ENCODE assay signal across 8 cellular contexts in genomic region chr11:65417221-65417701, GRCh38. TPM values are rescaled to one million over a fixed set of nuclear protein-coding genes. Genes with fewer than 3 reads are reported as not detected.
DNase-seq lines count a peak whose midpoint lies in the region; ATAC-seq lines count a peak whose summit lies in the region.

No MANE protein-coding gene starts in this region.

- H3K36me3 ChIP-seq in BLaER1 (peaks cover 21% of the 10 kb centered on the region), KOPT-K1 (ENCODE audit: insufficient read depth, low read length) (peaks cover 11% of the 10 kb centered on the region; the same call in 1 of the 2 replicates), SJCRH30 (no peaks in the 10 kb centered on the region)

- no peak for ATAC-seq in stimulated activated naive B cell treated with anti-CD40 and anti-IgM and Interleukin-4, amounts not matched to agents 10 μg/mL and 1 μg/mL and 100 μg/mL, for 72 hours (replicated peaks)

- no peaks in the 10 kb centered on the region for H3K9me3 Mint-ChIP-seq in stimulated activated naive B cell treated with anti-CD40 and anti-IgM and Interleukin-4, amounts not matched to agents 10 μg/mL and 1 μg/mL and 100 μg/mL, for 72 hours

- 21 to 29% (median 23%) methylated on average over 10 of the region's 10 CpGs for WGBS in adipose tissue, 3 donors

- H3K27ac ChIP-seq in BLaER1: peak overlapping the region; percentile 99
- H3K27ac ChIP-seq in KOPT-K1 (ENCODE audit: low read depth, low read length, poor library complexity, severe bottlenecking): peak overlapping the region; percentile 99
- peak overlapping the region; percentile 98 for H3K27ac ChIP-seq in adipose tissue (ENCODE audit: low read depth, low read length)
- H3K27ac ChIP-seq in SJCRH30: no peak overlapping the region

- peak overlapping the region; percentile 99 for H3K9ac ChIP-seq in BLaER1

- no peaks in the 10 kb centered on the region for H3K27me3 Mint-ChIP-seq in stimulated activated naive B cell treated with anti-CD40 and anti-IgM and Interleukin-4, amounts not matched to agents 10 μg/mL and 1 μg/mL and 100 μg/mL, for 72 hours

- peak overlapping the region; percentile 90 for H3K4me3 ChIP-seq in BLaER1
- no peak overlapping the region for H3K4me3 ChIP-seq in SJCRH30

- H3K27me3 ChIP-seq in BLaER1 (no peaks in the 10 kb centered on the region), SJCRH30 (no peaks in the 10 kb centered on the region)

- DNase-seq in islet precursor cell (peak; percentile 75), A172 (ENCODE audit: low spot score) (no peak), HK-2 (ENCODE audit: unreplicated experiment) (no peak), SJCRH30 (no peak)
- DNase-seq in stimulated activated naive B cell treated with anti-CD40 and anti-IgM and Interleukin-4, amounts not matched to agents 10 μg/mL and 1 μg/mL and 100 μg/mL, for 72 hours: peak; percentile 39

- no peaks in the 10 kb centered on the region for H4K20me1 ChIP-seq in BLaER1

- peaks cover 87% of the 10 kb centered on the region for H3K4me1 ChIP-seq in BLaER1
- peaks cover 54% of the 10 kb centered on the region for H3K4me1 ChIP-seq in SJCRH30

- H3K4me3 Mint-ChIP-seq in stimulated activated naive B cell treated with anti-CD40 and anti-IgM and Interleukin-4, amounts not matched to agents 10 μg/mL and 1 μg/mL and 100 μg/mL, for 72 hours: peak overlapping the region; percentile 84 to 96

- peak overlapping the region; percentile 94 for H3K4me2 ChIP-seq in BLaER1

- H3K4me1 Mint-ChIP-seq in stimulated activated naive B cell treated with anti-CD40 and anti-IgM and Interleukin-4, amounts not matched to agents 10 μg/mL and 1 μg/mL and 100 μg/mL, for 72 hours: peaks cover 46 to 73% of the 10 kb centered on the region in 2 donors

- peaks cover 10 to 14% of the 10 kb centered on the region in 2 donors for H3K36me3 Mint-ChIP-seq in stimulated activated naive B cell treated with anti-CD40 and anti-IgM and Interleukin-4, amounts not matched to agents 10 μg/mL and 1 μg/mL and 100 μg/mL, for 72 hours

- H3K9me3 ChIP-seq in BLaER1 (no peaks in the 10 kb centered on the region), KOPT-K1 (ENCODE audit: insufficient read depth, low read length, poor library complexity, severe bottlenecking) (no peaks in the 10 kb centered on the region), SJCRH30 (replicated peaks) (no peaks in the 10 kb centered on the region)

- H3K27ac Mint-ChIP-seq in stimulated activated naive B cell treated with anti-CD40 and anti-IgM and Interleukin-4, amounts not matched to agents 10 μg/mL and 1 μg/mL and 100 μg/mL, for 72 hours: peak overlapping the region; percentile 100

RNA-seq across cellular contexts. Expression of gene NEAT1, which starts 5.3 kb away (rescaled TPM):
- 1,000 to 10,000 TPM in 1 of 3 donors, 100 to 1,000 TPM in 2; 598 to 1,041 (median 691) TPM for polyA plus RNA-seq in adipose tissue
- total RNA-seq in A172 (2014; rRNA removed; shearing (Covaris generic)): 20.6 and 28.9 TPM in 2 replicates
- 6.2 and 12.8 TPM in 2 replicates for total RNA-seq in SJCRH30 (2014; rRNA removed; shearing (Covaris generic))

RNA-seq across cellular contexts. Expression of gene FRMD8, which starts 30.8 kb away (rescaled TPM):
- 10 to 100 TPM; 16.5 to 30.6 (median 17.3) TPM for polyA plus RNA-seq in adipose tissue
- 21.5 and 36.9 TPM in 2 replicates for total RNA-seq in A172 (2014; rRNA removed; shearing (Covaris generic))
- total RNA-seq in SJCRH30 (2014; rRNA removed; shearing (Covaris generic)): 21.0 and 22.2 TPM in 2 replicates

RNA-seq across cellular contexts. Expression of gene SLC25A45, which starts 34.8 kb away (rescaled TPM):
- polyA plus RNA-seq in adipose tissue: 10 to 100 TPM in 1 of 3 donors, 1 to 10 TPM in 2; 7.2 to 18.5 (median 8.2) TPM
- total RNA-seq in A172 (2014; rRNA removed; shearing (Covaris generic)): 3.5 and 7.0 TPM in 2 replicates
- 1.1 and 1.3 TPM in 2 replicates for total RNA-seq in SJCRH30 (2014; rRNA removed; shearing (Covaris generic))

Comparison
In these comparisons a context has a peak if more than half of its experiments do, and no peak if none do; other contexts are left out.
1. DNase-seq: peak in islet precursor cell (single experiment) and stimulated activated naive B cell treated with anti-CD40 and anti-IgM and Interleukin-4, amounts not matched to agents 10 μg/mL and 1 μg/mL and 100 μg/mL, for 72 hours (single experiment); none in A172 (single experiment), HK-2 (single experiment) and SJCRH30 (0 of 2).